In the genomic region with DNA sequence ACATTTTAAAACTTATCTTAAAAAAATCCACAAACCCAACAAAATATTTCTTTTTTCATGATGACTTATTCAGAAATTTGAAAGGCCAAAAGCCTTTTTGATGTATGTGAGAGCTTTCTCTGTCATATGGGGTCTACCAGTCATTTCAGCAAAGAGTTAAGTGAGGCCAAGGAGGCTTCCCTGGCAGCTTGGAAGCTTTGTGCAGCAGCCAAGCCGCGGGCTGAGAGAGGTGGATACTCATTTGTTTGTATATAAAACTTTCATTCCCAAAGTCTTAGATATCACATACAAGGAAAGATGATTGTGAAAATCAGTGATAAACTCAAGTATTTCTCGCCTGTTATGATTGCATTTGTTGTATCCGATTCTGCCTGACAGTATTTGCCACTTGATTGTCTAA, we compare ENCODE assay signal across 22 cellular contexts. TPM values are rescaled to one million over a fixed set of nuclear protein-coding genes. Genes with fewer than 3 reads are reported as not detected.
DNase-seq lines count a peak whose midpoint lies in the region; ATAC-seq and TF ChIP-seq lines count a peak whose summit lies in the region.
"Had no signal": no experiment of that assay in that cellular context is flagged by ENCODE, and none has a peak within 500 bp of the region (broad histone marks: within the 10 kb centered on the region; RNA-seq: fewer than 3 reads in every experiment).

No MANE protein-coding gene starts in this region.

- no peak overlapping the region for H3K4me2 ChIP-seq in OCI-LY7 (ENCODE audit: low read length)

- H3K27ac ChIP-seq in OCI-LY7 (ENCODE audit: low read depth, low read length, poor library complexity, severe bottlenecking) (no peak overlapping the region), gastroesophageal sphincter (peak overlapping the region in 3 of 4 donors; percentile 56 to 69 (median 59)), psoas muscle (peak overlapping the region; percentile 24)
- H3K27ac ChIP-seq: 22Rv1, BLaER1 had no signal

- TF ChIP-seq CTCF in OCI-LY7 (conservative IDR thresholded peaks at IDR 0.05; ENCODE audit: low read length) = no peak
- no peak for TF ChIP-seq CTCF in gastroesophageal sphincter (IDR thresholded peaks at IDR 0.05)
- no peak for TF ChIP-seq CTCF in psoas muscle (IDR thresholded peaks at IDR 0.05)

- H3K36me3 ChIP-seq in OCI-LY7 (ENCODE audit: insufficient read depth, low read length) (no peaks in the 10 kb centered on the region), gastroesophageal sphincter (no peaks in the 10 kb centered on the region), psoas muscle (ENCODE audit: insufficient read depth in 1 of 2, low read depth in 1 of 2) (no peaks in the 10 kb centered on the region)
- H3K36me3 ChIP-seq: BLaER1, gastrocnemius medialis, stomach had no signal

- H3K27me3 ChIP-seq in gastroesophageal sphincter (no peaks in the 10 kb centered on the region), psoas muscle (ENCODE audit: insufficient read depth in 3 of 3, low read length in 2 of 3) (no peaks in the 10 kb centered on the region)
- H3K27me3 ChIP-seq: BLaER1, gastrocnemius medialis, stomach had no signal

- ATAC-seq in gastroesophageal sphincter (no peak), psoas muscle (no peak), GM21723 (IDR thresholded peaks at IDR 0.05; ENCODE audit: unreplicated experiment) (no peak)

- H3K4me3 ChIP-seq in OCI-LY7 (ENCODE audit: low read depth, low read length, poor library complexity, severe bottlenecking) (no peak overlapping the region), gastroesophageal sphincter (no peak overlapping the region), psoas muscle (no peak overlapping the region)
- H3K4me3 ChIP-seq: BLaER1, gastrocnemius medialis, mucosa of descending colon, stomach had no signal

- no peaks in the 10 kb centered on the region for H3K9me3 ChIP-seq in OCI-LY7 (ENCODE audit: low read length)
- H3K9me3 ChIP-seq in gastroesophageal sphincter = no peaks in the 10 kb centered on the region
- no peaks in the 10 kb centered on the region for H3K9me3 ChIP-seq in psoas muscle
- H3K9me3 ChIP-seq: BLaER1, gastrocnemius medialis, mucosa of descending colon, stomach had no signal

- peak overlapping the region; percentile 65 for H2AFZ ChIP-seq in OCI-LY7 (ENCODE audit: low read length)

- H4K20me1 ChIP-seq in OCI-LY7 (ENCODE audit: insufficient read depth, low read length) = no peaks in the 10 kb centered on the region
- H4K20me1 ChIP-seq: BLaER1 had no signal

- H3K79me2 ChIP-seq in OCI-LY7 (ENCODE audit: insufficient read depth, low read depth, low read length) = no peaks in the 10 kb centered on the region

- 23 to 24% methylated on average over 4 of the region's 4 CpGs for WGBS in gastroesophageal sphincter (ENCODE audit: low coverage in 1 of 2), 2 donors
- WGBS in psoas muscle, 3 donors = 56 to 68% (median 57%) methylated on average over 4 of the region's 4 CpGs

- CTCF ChIA-PET in OCI-LY7 (lab: Charles Lee; ENCODE audit: unreplicated experiment) = interaction anchor here (0.5 to 1.9 kb wide), 2 partner anchors 325 to 1261 kb away, joined by 3 to 6 read pairs; no protein-coding TSS in a partner anchor

- intact Hi-C loops in OCI-LY7 (cut with micrococcal nuclease; ENCODE audit: unreplicated experiment) (loop anchor here (5.0 kb wide), 1 partner anchor 216 kb away; no protein-coding TSS in a partner anchor), psoas muscle (cut with DNase I) (loop anchor here (5.0 to 10.0 kb wide), 4 partner anchors 49 to 744 kb away; partner anchors contain the start of genes RNU6-7 (in 1 of the 2) and RNU6-8 (in 1 of the 2))

- POLR2A ChIA-PET in OCI-LY7 (lab: Charles Lee) = interaction anchor here (0.6 to 1.1 kb wide), 3 partner anchors 61 to 325 kb away, joined by 3 to 4 read pairs (median 4); no protein-coding TSS in a partner anchor

- TF ChIP-seq EP300 in gastroesophageal sphincter (IDR thresholded peaks at IDR 0.05) = no peak

- TF ChIP-seq POLR2A in gastroesophageal sphincter (IDR thresholded peaks at IDR 0.05) = no peak

- DNase-seq in NCI-H446 (lab: John Stamatoyannopoulos, UW) (peak; percentile 46 to 50), NCI-H446 treated with DMSO at 0.1 percent for 48 hours (lab: John Stamatoyannopoulos, UW) (no peak), OCI-LY7 (ENCODE audit: low spot score) (no peak), psoas muscle (no peak), DMS153 treated with DMSO at 0.1 percent for 48 hours (lab: John Stamatoyannopoulos, UW; ENCODE audit: unreplicated experiment) (no peak)
- no peak for DNase-seq in stimulated activated CD8-positive, alpha-beta memory T cell treated with anti-CD3 and anti-CD28 coated beads, Interleukin-4, amount 100 ng/mL, for 48 hours
- DNase-seq: activated B cell treated with CpG ODN at 0.5 μM for 24 hours; activated naive CD8-positive, alpha-beta T cell treated with anti-CD3 and anti-CD28 coated beads, Interleukin-2, amount 10 ng/mL, durations not matched to agents 7 days and 5 days; SIG-M5 had no signal

- no peaks in the 10 kb centered on the region for H3K9me2 ChIP-seq in OCI-LY7 (ENCODE audit: insufficient read depth, low read length)

- no TSS peak for BruUV-seq in OCI-LY7 (replicated peaks; lab: Mats Ljungman, UMichigan)

- H3K4me1 ChIP-seq in OCI-LY7 (ENCODE audit: insufficient read depth, low read length, poor library complexity, severe bottlenecking) (no peaks in the 10 kb centered on the region), gastroesophageal sphincter (peaks cover 0 to 48% (median 0%) of the 10 kb centered on the region in 3 donors), psoas muscle (peaks cover 5% of the 10 kb centered on the region)

RNA-seq across cellular contexts. Expression of gene RNU6-8, which starts 48.5 kb away (rescaled TPM):
- total RNA-seq in OCI-LY7 (2014; rRNA removed; shearing (Covaris generic)) = not detected in 2 replicates
- not detected in 2 replicates for total RNA-seq in OCI-LY7 (2022)
- total RNA-seq in gastroesophageal sphincter = not detected
- total RNA-seq in psoas muscle = not detected
- polyA plus RNA-seq in psoas muscle = not detected
- total RNA-seq: activated B cell treated with CpG ODN at 0.5 μM for 24 hours; activated CD4-positive, alpha-beta memory T cell treated with anti-CD3 and anti-CD28 coated beads, Interleukin-2, amount 10 ng/mL, durations not matched to agents 7 days and 5 days; activated naive CD8-positive, alpha-beta T cell treated with anti-CD3 and anti-CD28 coated beads, Interleukin-2, amount 10 ng/mL, durations not matched to agents 7 days and 5 days; activated T-cell treated with anti-CD3 and anti-CD28 coated beads, Interleukin-2, amount 50 U/mL, for 72 hours; gastrocnemius medialis; HT-29; left lobe of liver; mucosa of descending colon; occipital lobe; skeletal muscle tissue; stomach had no signal
- polyA plus RNA-seq: stomach had no signal

RNA-seq across cellular contexts. Expression of gene RNU6-7, which starts 49.7 kb away (rescaled TPM):
- total RNA-seq in OCI-LY7 (2014; rRNA removed; shearing (Covaris generic)) = not detected in 2 replicates
- total RNA-seq in OCI-LY7 (2022) (not detected in 2 replicates), gastroesophageal sphincter (not detected), psoas muscle (not detected)
- polyA plus RNA-seq in psoas muscle = not detected
- total RNA-seq: activated B cell treated with CpG ODN at 0.5 μM for 24 hours; activated CD4-positive, alpha-beta memory T cell treated with anti-CD3 and anti-CD28 coated beads, Interleukin-2, amount 10 ng/mL, durations not matched to agents 7 days and 5 days; activated naive CD8-positive, alpha-beta T cell treated with anti-CD3 and anti-CD28 coated beads, Interleukin-2, amount 10 ng/mL, durations not matched to agents 7 days and 5 days; activated T-cell treated with anti-CD3 and anti-CD28 coated beads, Interleukin-2, amount 50 U/mL, for 72 hours; gastrocnemius medialis; HT-29; left lobe of liver; mucosa of descending colon; occipital lobe; skeletal muscle tissue; stomach had no signal
- polyA plus RNA-seq: stomach had no signal

Comparison
In these comparisons a context has a peak if more than half of its experiments do, and no peak if none do; other contexts are left out.
1. DNase-seq: peak in NCI-H446 (2 of 2); none in NCI-H446 treated with DMSO at 0.1 percent for 48 hours (single experiment), OCI-LY7 (single experiment), psoas muscle (0 of 2), DMS153 treated with DMSO at 0.1 percent for 48 hours (single experiment) and stimulated activated CD8-positive, alpha-beta memory T cell treated with anti-CD3 and anti-CD28 coated beads, Interleukin-4, amount 100 ng/mL, for 48 hours (single experiment).